19 cellular contexts compared by ENCODE assay signal in genomic region chr21:15592957-15593356, GRCh38.
"Had no signal": no experiment of that assay in that cellular context is flagged by ENCODE, and none has a peak within 500 bp of the region (broad histone marks: within the 10 kb centered on the region; RNA-seq: fewer than 3 reads in every experiment).

No MANE protein-coding gene starts in this region.

- H3K4me1 ChIP-seq: pancreas, prostate gland, right atrium auricular region, stomach, thyroid gland, upper lobe of right lung, vagina had no signal

- H3K27me3 ChIP-seq: neutrophil, pancreas, right atrium auricular region, stomach, thyroid gland, tibial nerve, upper lobe of right lung, vagina had no signal

- H3K9me3 ChIP-seq: neutrophil, pancreas, prostate gland, right atrium auricular region, stomach, thoracic aorta, thyroid gland, tibial nerve, upper lobe of right lung, vagina had no signal

- DNase-seq: nucleus accumbens; pancreas; stimulated activated CD4-positive, alpha-beta T cell treated with anti-CD3 and anti-CD28 coated beads, Interleukin-15, amount 100 ng/mL, for 24 hours; stimulated activated CD4-positive, alpha-beta T cell treated with anti-CD3 and anti-CD28 coated beads, Interleukin-2, amount 100 ng/mL, for 24 hours; stimulated activated CD4-positive, alpha-beta T cell treated with anti-CD3 and anti-CD28 coated beads, Interleukin-2, amount 100 ng/mL, for 48 hours; stimulated activated naive B cell treated with anti-CD40 and anti-IgM and Interleukin-4, amounts not matched to agents 10 μg/mL and 1 μg/mL and 100 μg/mL, for 72 hours; stimulated activated naive CD4-positive, alpha-beta T cell treated with Interleukin-2 at 50 U/mL for 16 hours; stomach; thyroid gland; upper lobe of right lung had no signal

- H3K36me3 ChIP-seq: neutrophil, pancreas, prostate gland, right atrium auricular region, stomach, thoracic aorta, thyroid gland, tibial nerve, upper lobe of right lung, vagina had no signal

- ATAC-seq: naive thymus-derived CD8-positive, alpha-beta T cell; natural killer cell treated with Interleukin-12 subunit alpha and Interleukin-12 subunit beta and Interleukin-15 and Interleukin-18, amount 100 ng/mL, for 72 hours; stimulated activated effector memory CD8-positive, alpha-beta T cell treated with anti-CD3 and anti-CD28 coated beads, Interleukin-12 subunit alpha, Interleukin-12 subunit beta, amount 100 ng/mL, for 72 hours had no signal

- H3K27ac ChIP-seq: neutrophil, pancreas, prostate gland, right atrium auricular region, stomach, thoracic aorta, thyroid gland, tibial nerve, upper lobe of right lung, vagina had no signal

- H3K4me3 ChIP-seq: pancreas, prostate gland, right atrium auricular region, stomach, thoracic aorta, thyroid gland, tibial nerve, upper lobe of right lung, vagina had no signal
